19 cellular contexts compared by ENCODE assay signal in the genomic region with DNA sequence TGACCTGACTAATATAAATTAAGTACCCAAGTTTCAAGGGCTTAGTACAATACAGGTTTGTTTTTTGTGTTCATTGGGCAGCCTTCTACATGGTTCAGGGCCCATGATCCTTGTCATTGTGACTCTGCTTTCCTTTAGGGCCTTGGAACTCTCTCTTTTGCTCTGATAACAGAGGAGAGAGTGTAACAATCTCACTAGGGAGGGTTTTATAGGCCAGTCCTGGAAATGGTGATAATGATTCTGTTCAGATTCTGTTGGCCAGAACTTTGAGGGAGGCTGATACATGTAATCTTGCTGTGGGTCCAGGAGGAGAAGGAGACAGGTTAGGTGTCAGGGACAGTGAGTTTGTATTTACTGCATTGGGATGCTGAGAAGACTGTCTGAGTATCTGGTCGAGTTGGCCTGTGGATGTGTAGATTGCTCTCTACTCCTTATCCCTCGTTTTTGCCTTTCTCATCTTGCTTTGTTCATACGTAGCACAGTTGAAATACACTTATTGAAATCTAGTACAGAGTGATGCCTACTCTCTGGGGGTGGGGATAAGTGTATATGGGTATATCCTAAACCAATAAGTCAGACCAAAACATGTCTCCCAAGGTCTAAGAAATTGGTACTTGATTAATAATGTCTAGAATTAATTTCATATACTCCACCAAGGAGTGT. TPM values are rescaled to one million over a fixed set of nuclear protein-coding genes. Genes with fewer than 3 reads are reported as not detected.
DNase-seq lines count a peak whose midpoint lies in the region; ATAC-seq and TF ChIP-seq lines count a peak whose summit lies in the region.
"Had no signal": no experiment of that assay in that cellular context is flagged by ENCODE, and none has a peak within 500 bp of the region (broad histone marks: within the 10 kb centered on the region; RNA-seq: fewer than 3 reads in every experiment).

No MANE protein-coding gene starts in this region.

- intact Hi-C loops in sciatic nerve (cut with DNase I) = no loop called here

- H3K36me3 Mint-ChIP-seq in nephron (ENCODE audit: low read depth) = no peaks in the 10 kb centered on the region
- H3K36me3 Mint-ChIP-seq: CD4-positive, alpha-beta memory T cell had no signal

- peaks cover 12% of the 10 kb centered on the region for H3K9me3 Mint-ChIP-seq in nephron
- H3K9me3 Mint-ChIP-seq: HFFc6 had no signal

- H3K27ac Mint-ChIP-seq in nephron = peak overlapping the region; percentile 92 to 98 (median 94)
- H3K27ac Mint-ChIP-seq: CD4-positive, alpha-beta memory T cell; HFFc6 had no signal

- no peak for TF ChIP-seq POLR2A in erythroblast (IDR thresholded peaks at IDR 0.05; ENCODE audit: low read length)

- H3K27me3 Mint-ChIP-seq in nephron (ENCODE audit: low read depth) = no peaks in the 10 kb centered on the region

- peaks cover 22% of the 10 kb centered on the region for H3K4me1 Mint-ChIP-seq in nephron
- H3K4me1 Mint-ChIP-seq: CD4-positive, alpha-beta memory T cell had no signal

- DNase-seq in OCI-M1 (lab: John Stamatoyannopoulos, UW) = peak; percentile 55
- DNase-seq in erythroblast (lab: John Stamatoyannopoulos, UW) = peak; percentile 3 to 18
- DNase-seq in sciatic nerve (ENCODE audit: low spot score) = no peak
- DNase-seq: C1 segment of cervical spinal cord; Calu3; CD4-positive, alpha-beta memory T cell; COR-L47; DMS53; DMS79 treated with DMSO at 0.1 percent for 48 hours; GF-D8; GOT3 had no signal

- no peak for TF ChIP-seq CTCF in nephron (IDR thresholded peaks at IDR 0.05; ENCODE audit: unreplicated experiment in 3 of 3)

- ATAC-seq in HG03460 (IDR thresholded peaks at IDR 0.05; ENCODE audit: unreplicated experiment) = no peak
- ATAC-seq in GM21390 (IDR thresholded peaks at IDR 0.05; ENCODE audit: unreplicated experiment) = no peak
- no peak for ATAC-seq in sciatic nerve

- H3K4me3 Mint-ChIP-seq in nephron = no peak overlapping the region
- H3K4me3 Mint-ChIP-seq: CD4-positive, alpha-beta memory T cell; HFFc6 had no signal

RNA-seq across cellular contexts. Expression of a gene that starts 37.5 kb away (rescaled TPM):
- not detected for total RNA-seq in sciatic nerve
- total RNA-seq: A172; A673; Calu3; CD4-positive, alpha-beta memory T cell; Daoy; G401; HFFc6 had no signal
